27 cellular contexts compared by ENCODE assay signal in the genomic region with DNA sequence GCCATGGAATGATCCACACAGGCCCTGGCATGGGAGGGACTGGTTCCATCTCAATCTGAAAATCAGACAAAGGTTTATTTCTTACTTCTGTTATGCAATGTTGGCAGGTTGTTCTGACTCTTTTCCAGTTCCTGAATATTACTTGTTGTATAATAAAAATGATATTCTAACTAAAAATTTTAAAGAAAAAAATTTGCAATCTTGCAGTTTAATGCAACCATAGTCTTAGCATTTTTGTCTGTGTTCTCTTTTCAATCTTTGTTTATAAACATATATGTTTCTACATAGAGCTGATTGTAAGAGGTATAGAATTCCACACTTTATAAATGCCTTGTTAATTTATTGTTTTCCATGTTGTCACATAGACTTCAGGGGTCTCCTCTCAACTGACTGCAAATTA.
"Had no signal": no experiment of that assay in that cellular context is flagged by ENCODE, and none has a peak within 500 bp of the region (broad histone marks: within the 10 kb centered on the region; RNA-seq: fewer than 3 reads in every experiment).

No MANE protein-coding gene starts in this region.

- H3K36me3 ChIP-seq: brain microvascular endothelial cell, esophagus muscularis mucosa, left lung, thyroid gland, upper lobe of right lung had no signal

- H3K4me1 Mint-ChIP-seq: activated CD4-positive, alpha-beta T cell treated with anti-CD3 and anti-CD28 coated beads, Interleukin-2, amount 10 ng/mL, durations not matched to agents 7 days and 5 days; activated CD8-positive, alpha-beta memory T cell treated with anti-CD3 and anti-CD28 coated beads, Interleukin-2, amount 10 ng/mL, durations not matched to agents 7 days and 5 days; activated naive CD4-positive, alpha-beta T cell treated with anti-CD3 and anti-CD28 coated beads, Interleukin-2, amount 10 ng/mL, durations not matched to agents 7 days and 5 days; mesothelial cell of epicardium; natural killer cell had no signal

- H3K4me2 ChIP-seq: hepatocyte had no signal

- H3K4me3 ChIP-seq: esophagus muscularis mucosa, hepatocyte, left lung, thyroid gland, upper lobe of right lung had no signal

- H3K4me3 Mint-ChIP-seq: activated CD4-positive, alpha-beta T cell treated with anti-CD3 and anti-CD28 coated beads, Interleukin-2, amount 10 ng/mL, durations not matched to agents 7 days and 5 days; activated CD8-positive, alpha-beta memory T cell treated with anti-CD3 and anti-CD28 coated beads, Interleukin-2, amount 10 ng/mL, durations not matched to agents 7 days and 5 days; activated CD8-positive, alpha-beta T cell treated with anti-CD3 and anti-CD28 coated beads for 36 hours; activated naive CD4-positive, alpha-beta T cell treated with anti-CD3 and anti-CD28 coated beads, Interleukin-2, amount 10 ng/mL, durations not matched to agents 7 days and 5 days; mesothelial cell of epicardium; natural killer cell; stimulated activated naive CD8-positive, alpha-beta T cell treated with anti-CD3 and anti-CD28 coated beads, Interleukin-15, Interleukin-2, amounts not matched to agents 100 ng/mL and 50 ng/mL, for 24 hours had no signal

- ATAC-seq: activated CD4-positive, CD25-positive, alpha-beta regulatory T cell treated with anti-CD3 and anti-CD28 coated beads, Interleukin-2, amount 50 U/mL, for 24 hours; activated CD8-positive, alpha-beta memory T cell treated with anti-CD3 and anti-CD28 coated beads, Interleukin-2, amount 10 ng/mL, durations not matched to agents 7 days and 5 days; activated CD8-positive, alpha-beta T cell treated with anti-CD3 and anti-CD28 coated beads for 36 hours; left lung; natural killer cell; upper lobe of right lung had no signal

- H3K27me3 ChIP-seq: brain microvascular endothelial cell, hepatocyte, left lung, thyroid gland, upper lobe of right lung had no signal

- H3K36me3 Mint-ChIP-seq: activated CD8-positive, alpha-beta memory T cell treated with anti-CD3 and anti-CD28 coated beads, Interleukin-2, amount 10 ng/mL, durations not matched to agents 7 days and 5 days; activated naive CD4-positive, alpha-beta T cell treated with anti-CD3 and anti-CD28 coated beads, Interleukin-2, amount 10 ng/mL, durations not matched to agents 7 days and 5 days; mesothelial cell of epicardium; natural killer cell had no signal

- DNase-seq: activated CD4-positive, alpha-beta T cell treated with anti-CD3 and anti-CD28 coated beads, Interleukin-2, amount 10 ng/mL, durations not matched to agents 7 days and 5 days; activated CD8-positive, alpha-beta memory T cell treated with anti-CD3 and anti-CD28 coated beads, Interleukin-2, amount 10 ng/mL, durations not matched to agents 7 days and 5 days; activated CD8-positive, alpha-beta T cell treated with anti-CD3 and anti-CD28 coated beads for 36 hours; activated effector memory CD4-positive, alpha-beta T cell treated with anti-CD3 and anti-CD28 coated beads, Interleukin-2, amount 50 U/mL, for 16 hours; activated naive CD4-positive, alpha-beta T cell treated with anti-CD3 and anti-CD28 coated beads, Interleukin-2, amount 10 ng/mL, durations not matched to agents 7 days and 5 days; activated T-cell treated with anti-CD3 and anti-CD28 coated beads for 4 hours; anterior cingulate cortex; brain microvascular endothelial cell; caudate nucleus; dermis blood vessel endothelial cell; effector CD8-positive, alpha-beta T cell; glutamatergic neuron; kidney glomerular epithelial cell; left lung; natural killer cell; retina; stimulated activated CD4-positive, alpha-beta T cell treated with anti-CD3 and anti-CD28 coated beads, Interleukin-4, amount 100 ng/mL, for 1 hour; substantia nigra; thyroid gland; upper lobe of right lung had no signal

- H3K27ac ChIP-seq: brain microvascular endothelial cell, esophagus muscularis mucosa, hepatocyte, left lung, thyroid gland, upper lobe of right lung had no signal

- H3K9me3 ChIP-seq: esophagus muscularis mucosa, left lung, thyroid gland, upper lobe of right lung had no signal

- H3K79me2 ChIP-seq: hepatocyte had no signal

- H2AFZ ChIP-seq: hepatocyte had no signal

- FAIRE-seq: frontal cortex had no signal

- H3K27ac Mint-ChIP-seq: activated CD4-positive, alpha-beta T cell treated with anti-CD3 and anti-CD28 coated beads, Interleukin-2, amount 10 ng/mL, durations not matched to agents 7 days and 5 days; activated CD8-positive, alpha-beta memory T cell treated with anti-CD3 and anti-CD28 coated beads, Interleukin-2, amount 10 ng/mL, durations not matched to agents 7 days and 5 days; activated CD8-positive, alpha-beta T cell treated with anti-CD3 and anti-CD28 coated beads for 36 hours; activated naive CD4-positive, alpha-beta T cell treated with anti-CD3 and anti-CD28 coated beads, Interleukin-2, amount 10 ng/mL, durations not matched to agents 7 days and 5 days; mesothelial cell of epicardium; natural killer cell; progenitor cell of endocrine pancreas; stimulated activated naive CD8-positive, alpha-beta T cell treated with anti-CD3 and anti-CD28 coated beads, Interleukin-15, Interleukin-2, amounts not matched to agents 100 ng/mL and 50 ng/mL, for 24 hours had no signal

- H3K27me3 Mint-ChIP-seq: activated naive CD4-positive, alpha-beta T cell treated with anti-CD3 and anti-CD28 coated beads, Interleukin-2, amount 10 ng/mL, durations not matched to agents 7 days and 5 days; progenitor cell of endocrine pancreas; stimulated activated naive CD8-positive, alpha-beta T cell treated with anti-CD3 and anti-CD28 coated beads, Interleukin-15, Interleukin-2, amounts not matched to agents 100 ng/mL and 50 ng/mL, for 24 hours had no signal

- H3K4me1 ChIP-seq: esophagus muscularis mucosa, left lung, upper lobe of right lung had no signal

- H3K9me3 Mint-ChIP-seq: activated CD4-positive, alpha-beta T cell treated with anti-CD3 and anti-CD28 coated beads, Interleukin-2, amount 10 ng/mL, durations not matched to agents 7 days and 5 days; activated CD8-positive, alpha-beta T cell treated with anti-CD3 and anti-CD28 coated beads for 36 hours; activated naive CD4-positive, alpha-beta T cell treated with anti-CD3 and anti-CD28 coated beads, Interleukin-2, amount 10 ng/mL, durations not matched to agents 7 days and 5 days; natural killer cell; stimulated activated naive CD8-positive, alpha-beta T cell treated with anti-CD3 and anti-CD28 coated beads, Interleukin-15, Interleukin-2, amounts not matched to agents 100 ng/mL and 50 ng/mL, for 24 hours had no signal
